ENCODE assay signal across 1 cellular context in genomic region chr19:50464348-50464747, GRCh38.
TF ChIP-seq lines count a peak whose summit lies in the region.

No MANE protein-coding gene starts in this region.

TF ChIP-seq in IMR-90, 13 proteins besides CTCF, POLR2A, EP300 and RAD21:
- TF ChIP-seq ELK1 (IDR thresholded peaks at IDR 0.05; ENCODE audit: borderline replicate concordance, low read depth, low read length) (no peak), RFX5 (IDR thresholded peaks at IDR 0.05; ENCODE audit: low read depth, low read length) (no peak), BHLHE40 (IDR thresholded peaks at IDR 0.05; ENCODE audit: low read depth, low read length) (no peak), MAZ (IDR thresholded peaks at IDR 0.05; ENCODE audit: borderline replicate concordance, low read depth, low read length) (no peak), SMC3 (IDR thresholded peaks at IDR 0.05; ENCODE audit: low read depth, low read length) (no peak), MXI1 (IDR thresholded peaks at IDR 0.05; ENCODE audit: borderline replicate concordance, low read depth, low read length) (no peak), CHD1 (IDR thresholded peaks at IDR 0.05; ENCODE audit: low read depth, low read length) (no peak), MAFK (IDR thresholded peaks at IDR 0.05; ENCODE audit: low read depth, low read length) (no peak)
